In the genomic region with DNA sequence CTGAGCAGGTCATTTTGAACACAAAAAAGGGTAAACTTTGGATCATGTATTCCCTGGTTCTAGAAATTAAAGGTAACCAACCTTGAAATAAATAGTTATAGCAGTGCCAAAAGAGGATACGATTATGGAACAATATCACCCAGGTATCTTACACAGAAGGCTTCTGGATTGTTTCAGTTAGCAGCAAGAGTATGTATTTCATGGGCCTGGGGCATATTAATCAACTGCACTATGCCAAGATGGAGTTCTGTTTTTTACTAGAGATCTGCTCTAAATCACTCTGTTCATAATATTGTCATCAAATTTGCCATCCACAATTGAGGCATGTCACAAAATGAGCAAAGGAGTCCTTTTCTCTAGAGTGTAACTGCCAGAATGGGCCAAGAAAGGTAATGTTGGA, we compare ENCODE assay signal across 26 cellular contexts.
"Had no signal": no experiment of that assay in that cellular context is flagged by ENCODE, and none has a peak within 500 bp of the region (broad histone marks: within the 10 kb centered on the region; RNA-seq: fewer than 3 reads in every experiment).

No MANE protein-coding gene starts in this region.

- H3K27me3 ChIP-seq: adrenal gland, brain microvascular endothelial cell, Peyer's patch, SJSA1 had no signal

- H3K27ac ChIP-seq: adrenal gland, brain microvascular endothelial cell, Peyer's patch, SJSA1 had no signal

- H3K4me3 ChIP-seq: adrenal gland, Peyer's patch, SJSA1 had no signal

- ATAC-seq: activated CD8-positive, alpha-beta T cell treated with anti-CD3 and anti-CD28 coated beads, Interleukin-2, amount 10 ng/mL, durations not matched to agents 7 days and 5 days; activated naive CD4-positive, alpha-beta T cell treated with anti-CD3 and anti-CD28 coated beads, Interleukin-2, amount 50 U/mL, for 72 hours; activated T-cell treated with anti-CD3 and anti-CD28 coated beads, Interleukin-2, amount 50 U/mL, for 4 hours had no signal

- DNase-seq: activated CD4-positive, alpha-beta T cell treated with anti-CD3 and anti-CD28 coated beads, Interleukin-2, amount 10 ng/mL, durations not matched to agents 7 days and 5 days; activated CD4-positive, alpha-beta T cell treated with anti-CD3 and anti-CD28 coated beads, Interleukin-2, amount 50 U/mL, for 48 hours; activated CD8-positive, alpha-beta T cell treated with anti-CD3 and anti-CD28 coated beads, Interleukin-2, amount 10 ng/mL, durations not matched to agents 7 days and 5 days; activated gamma-delta T cell treated with Interleukin-2 at 50 U/mL for 16 hours; activated naive CD4-positive, alpha-beta T cell treated with anti-CD3 and anti-CD28 coated beads for 36 hours; activated T-cell treated with anti-CD3 and anti-CD28 coated beads for 4 hours; activated T-cell treated with anti-CD3 and anti-CD28 coated beads, Interleukin-2, amount 50 U/mL, for 4 hours; adrenal gland; anterior cingulate cortex; brain microvascular endothelial cell; central memory CD4-positive, alpha-beta T cell; Kasumi-1; KG1; MM.1S; MV-4-11; NCI-H1092; NCI-H1436 treated with DMSO at 0.1 percent for 48 hours; NCI-H1694 treated with DMSO at 0.1 percent for 48 hours; NCI-H2029; NCI-H345; NCI-H524 treated with DMSO at 0.1 percent for 48 hours; Peyer's patch; RPMI8226; SHP77 treated with DMSO at 0.1 percent for 48 hours had no signal

- H3K36me3 ChIP-seq: adrenal gland, brain microvascular endothelial cell, Peyer's patch, SJSA1 had no signal

- H3K9me3 ChIP-seq: adrenal gland, Peyer's patch, SJSA1 had no signal
